ENCODE assay signal across 10 cellular contexts in the genomic region with DNA sequence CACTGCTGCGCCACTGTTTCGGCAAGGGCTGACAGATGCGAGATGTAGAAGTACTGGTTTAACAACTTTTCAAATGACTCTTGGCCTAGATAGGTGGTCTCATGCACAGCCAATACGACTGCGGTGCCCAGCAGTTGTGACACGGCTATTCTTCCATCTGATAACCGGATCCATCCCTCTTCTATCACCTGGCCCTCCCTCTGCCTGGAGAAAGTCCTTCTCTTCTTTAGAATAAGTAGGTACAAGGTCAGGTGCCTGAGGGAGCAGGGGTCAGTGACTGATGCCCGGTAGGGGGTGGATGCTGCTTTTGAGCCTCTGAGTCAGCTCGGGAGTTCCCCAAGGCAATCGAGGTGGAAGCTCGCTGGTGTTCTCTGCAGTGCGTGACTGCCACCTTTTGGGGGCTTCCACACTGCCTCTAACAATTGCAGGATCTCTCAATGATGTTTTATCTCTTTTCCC.
A peak's percentile ranks its signal among the peaks of the same experiment; 100 is the strongest.
DNase-seq lines count a peak whose midpoint lies in the region; ATAC-seq, FAIRE-seq and TF ChIP-seq lines count a peak whose summit lies in the region.
"Had no signal": no experiment of that assay in that cellular context is flagged by ENCODE, and none has a peak within 500 bp of the region (broad histone marks: within the 10 kb centered on the region; RNA-seq: fewer than 3 reads in every experiment).

No MANE protein-coding gene starts in this region.

- no peak overlapping the region for H3K14ac ChIP-seq in H1 (ENCODE audit: insufficient read length)

- peak; percentile 71 to 82 (median 80) for TF ChIP-seq CTCF in H1 (IDR thresholded peaks at IDR 0.05; ENCODE audit: control extremely low read depth in 1 of 3, insufficient read depth in 1 of 3, low read depth in 1 of 3, low read length in 3 of 3)
- peak in 1 of 4 experiments; percentile 11 for TF ChIP-seq CTCF in gastroesophageal sphincter (IDR thresholded peaks at IDR 0.05)

- no peak overlapping the region for H2AK5ac ChIP-seq in H1 (ENCODE audit: low read depth, low read length)

- TF ChIP-seq RAD21 in H1 (IDR thresholded peaks at IDR 0.05 in 1 of 2, conservative IDR thresholded peaks at IDR 0.05 in 1 of 2; ENCODE audit: low read depth in 2 of 2, low read length in 2 of 2): peak; percentile 89 to 93

- H3K23ac ChIP-seq in H1 (ENCODE audit: insufficient read length): no peak overlapping the region

- H4K8ac ChIP-seq in H1 (ENCODE audit: extremely low read depth, insufficient read depth, low read length): no peak overlapping the region

- H3K27me3 Mint-ChIP-seq in activated T-cell treated with anti-CD3 and anti-CD28 coated beads, Interleukin-2, amount 50 U/mL, for 72 hours (ENCODE audit: low read depth): no peaks in the 10 kb centered on the region

- no peak overlapping the region for H3K56ac ChIP-seq in H1 (replicated peaks; ENCODE audit: insufficient read length, low read depth, low read length)

- H2BK12ac ChIP-seq in H1 (ENCODE audit: low read depth, low read length): no peak overlapping the region

- H4K5ac ChIP-seq in H1 (ENCODE audit: insufficient read length, low read depth, low read length): no peak overlapping the region

- CTCF ChIA-PET in H1 (lab: Charles Lee; ENCODE audit: partially characterized antibody): interaction anchor here (0.8 to 6.5 kb wide), 30 partner anchors 10 to 1359 kb away, joined by 3 to 49 read pairs (median 3); no protein-coding TSS in a partner anchor

- H2BK20ac ChIP-seq in H1 (ENCODE audit: low read length): no peak overlapping the region

- H3K36me3 Mint-ChIP-seq in activated T-cell treated with anti-CD3 and anti-CD28 coated beads, Interleukin-2, amount 50 U/mL, for 72 hours (ENCODE audit: insufficient read depth in 2 of 2): no peaks in the 10 kb centered on the region

- no peak overlapping the region for H2BK15ac ChIP-seq in H1 (ENCODE audit: low read length)

- no peak overlapping the region for H3K4me3 Mint-ChIP-seq in activated T-cell treated with anti-CD3 and anti-CD28 coated beads, Interleukin-2, amount 50 U/mL, for 72 hours

- H4K91ac ChIP-seq in H1 (replicated peaks; ENCODE audit: insufficient read length, low read length): no peak overlapping the region

- TF ChIP-seq EP300 in H1 (IDR thresholded peaks at IDR 0.05; ENCODE audit: borderline replicate concordance in 1 of 2, low read depth in 2 of 2, low read length in 2 of 2) (no peak), gastroesophageal sphincter (IDR thresholded peaks at IDR 0.05) (no peak)

- no peak for TF ChIP-seq POLR2A in H1 (IDR thresholded peaks at IDR 0.05; ENCODE audit: control extremely low read depth in 1 of 2, low read depth in 2 of 2, low read length in 2 of 2)
- no peak for TF ChIP-seq POLR2A in gastroesophageal sphincter (IDR thresholded peaks at IDR 0.05)

- H3K27ac ChIP-seq in H1 (ENCODE audit: low read depth, low read length) (no peak overlapping the region), gastroesophageal sphincter (no peak overlapping the region)

- H3K27ac Mint-ChIP-seq in activated T-cell treated with anti-CD3 and anti-CD28 coated beads, Interleukin-2, amount 50 U/mL, for 72 hours: no peak overlapping the region

- POLR2A ChIA-PET in H1 (lab: Charles Lee; ENCODE audit: partially characterized antibody): no interaction called here

- H2BK5ac ChIP-seq in H1 (ENCODE audit: low read depth, low read length): no peak overlapping the region

- no peak overlapping the region for H2AFZ ChIP-seq in H1 (ENCODE audit: low read length)

- no peaks in the 10 kb centered on the region for H3K23me2 ChIP-seq in H1 (ENCODE audit: low read depth, low read length)

- H3K4me1 ChIP-seq in H1 (replicated peaks in 1 of 4; ENCODE audit: control insufficient read depth in 3 of 4, insufficient read depth in 4 of 4, low read length in 3 of 4) (peaks cover 0 to 8% (median 3%) of the 10 kb centered on the region in 4 experiments; a peak in 4 of 7 replicates), gastroesophageal sphincter (no peaks in the 10 kb centered on the region)

- no peak overlapping the region for H3K18ac ChIP-seq in H1 (ENCODE audit: extremely low read depth, low read length)

- peak; percentile 82 for FAIRE-seq in H1 (lab: Jason Lieb, UNC)
- FAIRE-seq: G401.6 had no signal

- H3K79me2 ChIP-seq in H1 (ENCODE audit: control insufficient read depth in 1 of 2, insufficient read depth in 2 of 2, low read length in 2 of 2): no peaks in the 10 kb centered on the region

- no peak overlapping the region for H2BK120ac ChIP-seq in H1 (replicated peaks; ENCODE audit: low read depth, low read length)

- no peaks in the 10 kb centered on the region for H3K9me3 Mint-ChIP-seq in activated T-cell treated with anti-CD3 and anti-CD28 coated beads, Interleukin-2, amount 50 U/mL, for 72 hours

- 57% methylated on average over 12 of the region's 12 CpGs; no CpG with 5 or more reads in 1 of the 2 experiments for WGBS in H1 (ENCODE audit: extremely low coverage in 1 of 2, insufficient coverage in 1 of 2, insufficient read length in 1 of 2, insufficient replicate concordance in 2 of 2, low coverage in 1 of 2, low lambda C conversion rate in 2 of 2, missing lambda C conversion rate in 1 of 2), 2 experiments
- 14 to 62% methylated on average over 5 to 7 of the region's 12 CpGs for WGBS in gastroesophageal sphincter (ENCODE audit: low coverage in 1 of 2), 2 donors

- peaks cover 4 to 8% of the 10 kb centered on the region in 2 experiments; a peak in 2 of 4 replicates for H3K9me3 ChIP-seq in H1 (ENCODE audit: insufficient read depth in 2 of 2, low read depth in 1 of 2, low read length in 1 of 2)
- no peaks in the 10 kb centered on the region for H3K9me3 ChIP-seq in gastroesophageal sphincter

- no peaks in the 10 kb centered on the region for H3K79me1 ChIP-seq in H1 (ENCODE audit: low read depth, low read length)

- no peak overlapping the region for H3K4ac ChIP-seq in H1 (replicated peaks; ENCODE audit: insufficient read length, low read depth, low read length)

- peak overlapping the region; percentile 0 to 43; a peak in 1 of 4 replicates for H3K4me2 ChIP-seq in H1 (ENCODE audit: insufficient read depth in 1 of 2, low read depth in 2 of 2, low read length in 2 of 2)

- H3K36me3 ChIP-seq in H1 (ENCODE audit: control insufficient read depth in 2 of 4, insufficient read depth in 4 of 4, low read length in 3 of 4) (no peaks in the 10 kb centered on the region), gastroesophageal sphincter (no peaks in the 10 kb centered on the region)

- ATAC-seq in activated T-cell treated with anti-CD3 and anti-CD28 coated beads, Interleukin-2, amount 50 U/mL, for 72 hours (replicated peaks in 1 of 2): no peak
- ATAC-seq in stimulated activated naive CD8-positive, alpha-beta T cell treated with anti-CD3 and anti-CD28 coated beads, Interleukin-15, Interleukin-2, amounts not matched to agents 100 U/mL and 50 U/mL, for 24 hours: no peak
- ATAC-seq in gastroesophageal sphincter: no peak
- no peak for ATAC-seq in HG03521 (IDR thresholded peaks at IDR 0.05; ENCODE audit: unreplicated experiment)

- H3K9ac ChIP-seq in H1 (replicated peaks in 1 of 4; ENCODE audit: extremely low read depth in 1 of 4, low read depth in 3 of 4, low read length in 3 of 4): no peak overlapping the region

- H3K4me3 ChIP-seq in H1 (ENCODE audit: extremely low read depth in 1 of 4, insufficient read depth in 2 of 4, low read depth in 3 of 4, low read length in 4 of 4) (no peak overlapping the region), gastroesophageal sphincter (no peak overlapping the region)

- no peaks in the 10 kb centered on the region for H4K20me1 ChIP-seq in H1 (replicated peaks in 1 of 2; ENCODE audit: control insufficient read depth in 1 of 2, insufficient read depth in 2 of 2, low read length in 2 of 2)

- H3K4me1 Mint-ChIP-seq in activated T-cell treated with anti-CD3 and anti-CD28 coated beads, Interleukin-2, amount 50 U/mL, for 72 hours (ENCODE audit: low read depth): no peaks in the 10 kb centered on the region

- H3K27me3 ChIP-seq in H1 (replicated peaks in 1 of 4; ENCODE audit: control insufficient read depth in 3 of 4, extremely low read depth in 1 of 4, insufficient read depth in 3 of 4, low read length in 3 of 4): no peaks in the 10 kb centered on the region
- H3K27me3 ChIP-seq in gastroesophageal sphincter: no peaks in the 10 kb centered on the region

- DNase-seq in activated T-cell treated with anti-CD3 and anti-CD28 coated beads, Interleukin-2, amount 50 U/mL, for 72 hours: peak; percentile 0 to 2
- no peak for DNase-seq in activated T-cell treated with anti-CD3 and anti-CD28 coated beads for 4 hours
- DNase-seq in NCI-H2107 (lab: John Stamatoyannopoulos, UW): peak; percentile 16
- DNase-seq in H1 (ENCODE audit: low read depth in 1 of 2, low spot score in 2 of 2): peak; percentile 85 to 86
- peak; percentile 6 for DNase-seq in stimulated activated naive CD8-positive, alpha-beta T cell treated with anti-CD3 and anti-CD28 coated beads, Interleukin-15, Interleukin-2, amounts not matched to agents 100 U/mL and 50 U/mL, for 24 hours
- no peak for DNase-seq in central memory CD4-positive, alpha-beta T cell
- DNase-seq: KG1 had no signal

TF ChIP-seq in H1, 55 proteins besides CTCF, POLR2A, EP300 and RAD21 (continues in another document):
- TF ChIP-seq RNF2 (IDR thresholded peaks at IDR 0.05; ENCODE audit: borderline replicate concordance, low read depth, low read length, missing control alignments, poor library complexity, severe bottlenecking) (no peak), BRCA1 (IDR thresholded peaks at IDR 0.05; ENCODE audit: low read depth, low read length) (no peak), JUN (IDR thresholded peaks at IDR 0.05; ENCODE audit: low read depth, low read length) (no peak), POU5F1 (IDR thresholded peaks at IDR 0.05; ENCODE audit: low read depth, low read length) (no peak), JUND (IDR thresholded peaks at IDR 0.05; ENCODE audit: low read length) (peak; percentile 80), SP1 (IDR thresholded peaks at IDR 0.05; ENCODE audit: low read depth, low read length) (0 out of 2 replicates have a peak, but pooled peaks have one; percentile 6), TEAD4 (IDR thresholded peaks at IDR 0.05; ENCODE audit: low read depth, low read length) (0 out of 2 replicates have a peak, but pooled peaks have one; percentile 14), CTBP2 (IDR thresholded peaks at IDR 0.05; ENCODE audit: borderline replicate concordance, insufficient read depth, insufficient read length, low read length) (no peak), TAF7 (optimal IDR thresholded peaks at IDR 0.05; ENCODE audit: borderline replicate concordance, low read depth, low read length) (no peak), GTF2F1 (IDR thresholded peaks at IDR 0.05; ENCODE audit: borderline replicate concordance, low read depth, low read length) (no peak), KDM5A (IDR thresholded peaks at IDR 0.05; ENCODE audit: low read length) (no peak)
- TF ChIP-seq, protein P1, sequence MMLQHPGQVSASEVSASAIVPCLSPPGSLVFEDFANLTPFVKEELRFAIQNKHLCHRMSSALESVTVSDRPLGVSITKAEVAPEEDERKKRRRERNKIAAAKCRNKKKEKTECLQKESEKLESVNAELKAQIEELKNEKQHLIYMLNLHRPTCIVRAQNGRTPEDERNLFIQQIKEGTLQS (IDR thresholded peaks at IDR 0.05; ENCODE audit: insufficient read depth, low read depth, low read length): 0 out of 2 replicates have a peak, but pooled peaks have one; percentile 35

Comparison
In these comparisons a context has a peak if more than half of its experiments do, and no peak if none do; other contexts are left out.
1. DNase-seq: peak in activated T-cell treated with anti-CD3 and anti-CD28 coated beads, Interleukin-2, amount 50 U/mL, for 72 hours (2 of 2), NCI-H2107 (single experiment), H1 (2 of 2) and stimulated activated naive CD8-positive, alpha-beta T cell treated with anti-CD3 and anti-CD28 coated beads, Interleukin-15, Interleukin-2, amounts not matched to agents 100 U/mL and 50 U/mL, for 24 hours (single experiment); none in activated T-cell treated with anti-CD3 and anti-CD28 coated beads for 4 hours (single experiment) and central memory CD4-positive, alpha-beta T cell (single experiment).